27 cellular contexts compared by ENCODE assay signal in the genomic region with DNA sequence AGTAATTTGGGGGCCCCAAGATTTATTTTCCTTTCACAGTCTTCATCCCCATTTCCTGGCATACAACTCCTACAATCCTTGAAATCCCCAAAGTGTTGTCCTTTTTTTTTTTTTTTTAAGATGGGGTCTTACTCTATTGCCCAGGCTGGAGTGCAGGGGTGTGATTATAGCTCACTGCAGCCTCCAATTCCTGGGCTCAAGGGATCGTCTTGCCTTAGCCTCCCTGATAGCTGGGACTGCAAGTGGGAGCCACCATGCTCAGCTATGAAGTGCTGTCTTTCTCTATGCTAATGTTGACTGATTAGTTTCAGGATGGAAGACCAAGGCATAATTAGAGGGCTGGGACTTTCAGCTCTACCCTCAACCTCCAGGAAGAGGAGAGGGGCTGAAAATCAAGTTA. TPM values are rescaled to one million over a fixed set of nuclear protein-coding genes. Genes with fewer than 3 reads are reported as not detected.
A peak's percentile ranks its signal among the peaks of the same experiment; 100 is the strongest.
DNase-seq lines count a peak whose midpoint lies in the region; ATAC-seq, FAIRE-seq and TF ChIP-seq lines count a peak whose summit lies in the region.
"Had no signal": no experiment of that assay in that cellular context is flagged by ENCODE, and none has a peak within 500 bp of the region (broad histone marks: within the 10 kb centered on the region; RNA-seq: fewer than 3 reads in every experiment).

No MANE protein-coding gene starts in this region.

- no peak overlapping the region for H3K27ac Mint-ChIP-seq in WTC11
- H3K27ac Mint-ChIP-seq in endodermal cell = peak overlapping the region; percentile 14
- H3K27ac Mint-ChIP-seq: CD4-positive, alpha-beta memory T cell; CD4-positive, CD25-positive, alpha-beta regulatory T cell; CD8-positive, alpha-beta memory T cell had no signal

- H3K9me3 ChIP-seq in K562 (replicated peaks; ENCODE audit: control insufficient read depth, insufficient read depth, low read depth, low read length) (no peaks in the 10 kb centered on the region), endodermal cell (ENCODE audit: control insufficient read depth, low read length) (peaks cover under 1% of the 10 kb centered on the region)
- H3K9me3 ChIP-seq: BE2C had no signal

- H3K27me3 ChIP-seq in K562 (ENCODE audit: control insufficient read depth in 2 of 2, insufficient read depth in 2 of 2, low read length in 2 of 2) (peaks cover 4 to 10% of the 10 kb centered on the region in 2 experiments; a peak in 4 of 5 replicates), endodermal cell (ENCODE audit: control insufficient read depth, insufficient read depth, low read length, poor library complexity, severe bottlenecking) (no peaks in the 10 kb centered on the region)
- H3K27me3 ChIP-seq: BE2C, BLaER1 had no signal

- CTCF ChIA-PET in WTC11 (lab: Charles Lee) = no interaction called here
- CTCF ChIA-PET in K562 (lab: Yijun Ruan, JAX; ENCODE audit: low intra/inter-chr PET ratio) = no interaction called here

- H3K4me2 ChIP-seq in K562 (ENCODE audit: insufficient read depth, low read length) = no peak overlapping the region
- H3K4me2 ChIP-seq: BLaER1 had no signal

- H3K27ac ChIP-seq in K562 (ENCODE audit: extremely low read depth, low read depth, low read length) (no peak overlapping the region), endodermal cell (ENCODE audit: low read depth, low read length) (no peak overlapping the region)
- H3K27ac ChIP-seq: BLaER1 had no signal

- POLR2A ChIA-PET in WTC11 (lab: Charles Lee) = no interaction called here
- POLR2A ChIA-PET in K562 (lab: Yijun Ruan, JAX) = interaction anchor here (0.5 to 0.8 kb wide), 5 partner anchors 10 to 705 kb away, joined by 3 to 4 read pairs (median 3); no protein-coding TSS in a partner anchor

- BruUV-seq in K562 (replicated peaks; lab: Mats Ljungman, UMichigan) = no TSS peak

- H2AFZ ChIP-seq in K562 (ENCODE audit: low read depth, low read length) = no peak overlapping the region

- H3K9ac ChIP-seq in K562 (ENCODE audit: insufficient read depth in 1 of 2, low read depth in 2 of 2, low read length in 2 of 2) (no peak overlapping the region), endodermal cell (ENCODE audit: extremely low read depth, low read length, poor library complexity, severe bottlenecking) (no peak overlapping the region)
- H3K9ac ChIP-seq: BLaER1 had no signal

- no peak overlapping the region for H3K4me3 ChIP-seq in K562
- no peak overlapping the region for H3K4me3 ChIP-seq in endodermal cell (ENCODE audit: low read length)
- H3K4me3 ChIP-seq: BLaER1 had no signal

- TF ChIP-seq POLR2A in K562 (conservative IDR thresholded peaks at IDR 0.05) = no peak

- TF ChIP-seq EP300 in K562 (IDR thresholded peaks at IDR 0.05; ENCODE audit: low read length) = no peak

- no peaks in the 10 kb centered on the region for H3K9me1 ChIP-seq in K562 (ENCODE audit: control insufficient read depth, insufficient read depth, low read length)

- H3K4me1 Mint-ChIP-seq in WTC11 (peaks cover 38% of the 10 kb centered on the region), endodermal cell (peaks cover 44% of the 10 kb centered on the region)
- H3K4me1 Mint-ChIP-seq: CD4-positive, alpha-beta memory T cell; CD4-positive, CD25-positive, alpha-beta regulatory T cell; CD8-positive, alpha-beta memory T cell had no signal

- intact Hi-C loops in K562 (cut with micrococcal nuclease) = no loop called here

- WGBS in K562 (ENCODE audit: insufficient coverage, low coverage, missing lambda C conversion rate) = 0% methylated on average over 1 of the region's 1 CpG
- WGBS in endodermal cell (ENCODE audit: insufficient coverage in 1 of 2, insufficient read length in 1 of 2), 2 experiments = 77 to 86% methylated on average over 1 of the region's 1 CpG

- no peaks in the 10 kb centered on the region for H4K20me1 ChIP-seq in K562 (replicated peaks; ENCODE audit: control insufficient read depth, insufficient read depth, low read length)
- H4K20me1 ChIP-seq: BLaER1 had no signal

- in situ Hi-C loops in K562 (cut with MboI) = no loop called here

- H3K36me3 ChIP-seq in K562 (ENCODE audit: control insufficient read depth, insufficient read depth, low read length) = no peaks in the 10 kb centered on the region
- H3K36me3 ChIP-seq in endodermal cell (ENCODE audit: control insufficient read depth, insufficient read depth, low read length) = no peaks in the 10 kb centered on the region
- H3K36me3 ChIP-seq: BE2C, BLaER1 had no signal

- ATAC-seq in WTC11 (no peak), K562 (no peak), GM21529 (IDR thresholded peaks at IDR 0.05; ENCODE audit: unreplicated experiment) (no peak)

- H3K9me3 Mint-ChIP-seq in WTC11 (no peaks in the 10 kb centered on the region), endodermal cell (peaks cover 8% of the 10 kb centered on the region)
- H3K9me3 Mint-ChIP-seq: CD8-positive, alpha-beta memory T cell had no signal

- TF ChIP-seq CTCF in WTC11 (IDR thresholded peaks at IDR 0.05) (no peak), K562 (IDR thresholded peaks at IDR 0.05 in 2 of 3, conservative IDR thresholded peaks at IDR 0.05 in 1 of 3; ENCODE audit: insufficient read depth in 2 of 3, low read depth in 1 of 3, low read length in 3 of 3) (no peak), endodermal cell (conservative IDR thresholded peaks at IDR 0.05) (no peak)

- H3K36me3 Mint-ChIP-seq in WTC11 (no peaks in the 10 kb centered on the region), endodermal cell (ENCODE audit: low read depth) (no peaks in the 10 kb centered on the region)
- H3K36me3 Mint-ChIP-seq: CD14-positive monocyte; CD4-positive, alpha-beta memory T cell; CD4-positive, CD25-positive, alpha-beta regulatory T cell; CD8-positive, alpha-beta memory T cell had no signal

- no peak for TF ChIP-seq RAD21 in K562 (CRISPR knock-in tag; conservative IDR thresholded peaks at IDR 0.05 in 1 of 2, IDR thresholded peaks at IDR 0.05 in 1 of 2)

- H3K27me3 Mint-ChIP-seq in WTC11 (ENCODE audit: low read depth) (no peaks in the 10 kb centered on the region), endodermal cell (ENCODE audit: insufficient read depth) (peaks cover 2% of the 10 kb centered on the region)
- H3K27me3 Mint-ChIP-seq: CD4-positive, alpha-beta memory T cell; CD4-positive, CD25-positive, alpha-beta regulatory T cell; CD8-positive, alpha-beta memory T cell had no signal

- FAIRE-seq in K562 (lab: Jason Lieb, UNC) = no peak
- FAIRE-seq: A204.1, GM12891, GM18507 had no signal

- DNase-seq in WTC11 (ENCODE audit: low spot score) (no peak), K562 (ENCODE audit: extremely low read depth in 1 of 4, low spot score in 3 of 4) (no peak), endodermal cell (no peak), middle frontal gyrus (ENCODE audit: extremely low spot score, low spot score) (no peak), SHP77 treated with DMSO at 0.1 percent for 48 hours (lab: John Stamatoyannopoulos, UW) (no peak)
- DNase-seq in activated T-cell treated with anti-CD3 and anti-CD28 coated beads, Interleukin-2, amount 50 U/mL, for 48 hours = no peak
- DNase-seq: 8988T; ACHN; BE2C; C1 segment of cervical spinal cord; CD4-positive, alpha-beta memory T cell; CD4-positive, CD25-positive, alpha-beta regulatory T cell; CD8-positive, alpha-beta memory T cell; COR-L47; DMS 273 treated with DMSO at 0.1 percent for 48 hours; DMS153; DMS53; DMS79; DND-41; EL; GDM1 had no signal

- H3K4me1 ChIP-seq in K562 (replicated peaks in 1 of 2; ENCODE audit: control insufficient read depth in 2 of 2, insufficient read depth in 2 of 2, low read length in 2 of 2) (no peaks in the 10 kb centered on the region), endodermal cell (ENCODE audit: control insufficient read depth, insufficient read depth, low read length) (peaks cover 4% of the 10 kb centered on the region)
- H3K4me1 ChIP-seq: BE2C, BLaER1 had no signal

- H3K79me2 ChIP-seq in K562 (ENCODE audit: control insufficient read depth, insufficient read depth, low read length) = no peaks in the 10 kb centered on the region

- H3K4me3 Mint-ChIP-seq in WTC11 (no peak overlapping the region), endodermal cell (no peak overlapping the region)
- H3K4me3 Mint-ChIP-seq: CD14-positive monocyte; CD4-positive, alpha-beta memory T cell; CD4-positive, CD25-positive, alpha-beta regulatory T cell; CD8-positive, alpha-beta memory T cell had no signal

TF ChIP-seq in WTC11, 78 proteins besides CTCF, POLR2A, EP300 and RAD21:
- TF ChIP-seq CBFB (CRISPR knock-in tag; IDR thresholded peaks at IDR 0.05; ENCODE audit: low read depth) (no peak), ZNF121 (CRISPR knock-in tag; IDR thresholded peaks at IDR 0.05) (peak; percentile 89; the same call in 1 of the 2 replicates)

TF ChIP-seq in K562, 482 proteins besides CTCF, POLR2A, EP300 and RAD21 (continues in another document):
- TF ChIP-seq, protein P1, sequence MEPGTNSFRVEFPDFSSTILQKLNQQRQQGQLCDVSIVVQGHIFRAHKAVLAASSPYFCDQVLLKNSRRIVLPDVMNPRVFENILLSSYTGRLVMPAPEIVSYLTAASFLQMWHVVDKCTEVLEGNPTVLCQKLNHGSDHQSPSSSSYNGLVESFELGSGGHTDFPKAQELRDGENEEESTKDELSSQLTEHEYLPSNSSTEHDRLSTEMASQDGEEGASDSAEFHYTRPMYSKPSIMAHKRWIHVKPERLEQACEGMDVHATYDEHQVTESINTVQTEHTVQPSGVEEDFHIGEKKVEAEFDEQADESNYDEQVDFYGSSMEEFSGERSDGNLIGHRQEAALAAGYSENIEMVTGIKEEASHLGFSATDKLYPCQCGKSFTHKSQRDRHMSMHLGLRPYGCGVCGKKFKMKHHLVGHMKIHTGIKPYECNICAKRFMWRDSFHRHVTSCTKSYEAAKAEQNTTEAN (CRISPR knock-in tag; IDR thresholded peaks at IDR 0.05) = no peak
- no peak for TF ChIP-seq L3MBTL2 (IDR thresholded peaks at IDR 0.05)

RNA-seq across cellular contexts. Expression of a gene that starts 41.9 kb away (rescaled TPM):
- total RNA-seq in WTC11 (2021) = 18.5 to 24.2 TPM (median 19.8 TPM) in 3 replicates
- 43.8 and 89.7 TPM in 2 replicates for total RNA-seq in K562 (2011; cell fraction: chromatin; rRNA removed; ENCODE audit: low replicate concordance)
- 22.2 and 24.9 TPM in 2 replicates for total RNA-seq in K562 (2011; cell fraction: nucleolus; rRNA removed)
- total RNA-seq in K562 (2011; cell fraction: nucleoplasm; rRNA removed) = 40.7 and 66.0 TPM in 2 replicates
- 6.8 and 8.0 TPM in 2 replicates for total RNA-seq in K562 (2014; rRNA removed)
- 8.2 and 9.3 TPM in 2 replicates for total RNA-seq in K562 (2014; rRNA removed; fragmentation: Illumina TruSeq; extraction: Trizol)
- 7.1 and 7.6 TPM in 2 replicates for total RNA-seq in K562 (2015; rRNA removed; fragmentation: Illumina TruSeq; extraction: Trizol)
- total RNA-seq in K562 (2021) = 9.0 and 10.2 TPM in 2 replicates
- polyA plus RNA-seq in K562 (2011; rRNA removed) = 2.6 and 2.7 TPM in 2 replicates
- polyA plus RNA-seq in K562 (2011; cell fraction: cytosol; rRNA removed) = 2.3 and 2.4 TPM in 2 replicates
- 6.2 and 7.4 TPM in 2 replicates for polyA plus RNA-seq in K562 (2011; cell fraction: nucleus; rRNA removed)
- 4.2 and 4.4 TPM in 2 replicates for polyA plus RNA-seq in K562 (2012)
- polyA plus RNA-seq in K562 (2014; fragmentation: Illumina TruSeq; extraction: Trizol) = 7.7 and 9.2 TPM in 2 replicates
- 1 to 10 TPM; 1.4 to 2.4 TPM for polyA plus RNA-seq in K562 (2014; fragmentation: Nextera tagmentation; extraction: Ambion mirVana)
- 4.5 and 4.8 TPM in 2 replicates for polyA plus RNA-seq in K562 (2014; rRNA removed)
- 13.2 and 17.8 TPM in 2 replicates for polyA minus RNA-seq in K562 (2011; rRNA and poly(A)+ RNA removed)
- polyA minus RNA-seq in K562 (2011; cell fraction: cytosol; rRNA and poly(A)+ RNA removed) = 4.6 and 4.7 TPM in 2 replicates
- polyA minus RNA-seq in K562 (2011; cell fraction: nucleus; rRNA and poly(A)+ RNA removed) = 17.1 and 28.2 TPM in 2 replicates
- 10 to 100 TPM; 25.3 to 39.1 TPM for total RNA-seq in endodermal cell
- polyA plus RNA-seq in endodermal cell (2013, experiment 1 of 2) = 23.4 TPM
- polyA plus RNA-seq in endodermal cell (2013, experiment 2 of 2) = 15.4 TPM
